ENCODE assay signal across 1 cellular context in genomic region chr2:86226069-86226468, GRCh38.
TF ChIP-seq lines count a peak whose summit lies in the region.

No MANE protein-coding gene starts in this region.

TF ChIP-seq in GM12878, 131 proteins besides CTCF, POLR2A, EP300 and RAD21 (continued from another document):
- TF ChIP-seq IKZF2 (IDR thresholded peaks at IDR 0.05) (peak in 1 of 2 experiments; percentile 56; a peak in 2 of 4 replicates), RUNX3 (IDR thresholded peaks at IDR 0.05; ENCODE audit: low read length) (peak; percentile 68), MEF2B (IDR thresholded peaks at IDR 0.05; ENCODE audit: partially characterized antibody, poor library complexity, severe bottlenecking) (no peak), SREBF1 (IDR thresholded peaks at IDR 0.05; ENCODE audit: low read length) (no peak), RAD51 (IDR thresholded peaks at IDR 0.05) (no peak)
